ENCODE assay signal across 8 cellular contexts in the genomic region with DNA sequence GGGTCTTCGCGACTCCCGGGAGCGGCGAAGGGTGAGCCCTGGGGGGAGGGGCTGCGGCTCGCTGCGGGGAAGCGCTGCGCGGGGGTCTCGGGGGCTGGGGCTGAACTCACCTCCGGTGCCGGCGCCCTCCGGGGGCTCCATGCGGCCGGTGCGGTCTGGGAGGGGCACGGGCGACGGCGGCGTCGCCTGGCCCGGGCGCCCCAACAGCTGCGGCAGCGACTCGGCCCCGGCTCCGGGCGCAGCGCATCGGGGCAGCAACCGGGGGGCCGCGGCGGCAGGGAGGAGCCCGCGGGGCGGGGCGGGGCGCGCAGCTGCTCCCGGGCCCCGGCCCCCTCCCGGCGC. TPM values are rescaled to one million over a fixed set of nuclear protein-coding genes. Genes with fewer than 3 reads are reported as not detected.
A peak's percentile ranks its signal among the peaks of the same experiment; 100 is the strongest.
DNase-seq lines count a peak whose midpoint lies in the region; ATAC-seq and TF ChIP-seq lines count a peak whose summit lies in the region.

A gene with protein sequence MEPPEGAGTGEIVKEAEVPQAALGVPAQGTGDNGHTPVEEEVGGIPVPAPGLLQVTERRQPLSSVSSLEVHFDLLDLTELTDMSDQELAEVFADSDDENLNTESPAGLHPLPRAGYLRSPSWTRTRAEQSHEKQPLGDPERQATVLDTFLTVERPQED (minus strand): TSS at position 256 of the 342 bp plus-strand sequence. CDS start 115 bp downstream, at position 141.

- H3K27me3 ChIP-seq in heart right ventricle (peaks cover 0 to 32% (median 0%) of the 10 kb centered on the region in 7 donors), uterus (no peaks in the 10 kb centered on the region)

- ATAC-seq in heart right ventricle, result no peak

- intact Hi-C loops in heart right ventricle (cut with DNase I) (no loop called here), cardiac septum (cut with DNase I) (no loop called here), uterus (cut with DNase I; ENCODE audit: low total_unique reads) (no loop called here)

- H3K9me3 Mint-ChIP-seq in mesothelial cell of epicardium, result no peaks in the 10 kb centered on the region

- TF ChIP-seq POLR2A in uterus (IDR thresholded peaks at IDR 0.05), result no peak

- H3K4me1 ChIP-seq in heart right ventricle (peaks cover 7 to 48% (median 35%) of the 10 kb centered on the region in 9 donors), uterus (peaks cover 0 to 17% of the 10 kb centered on the region in 2 donors)

- peak within 1 kb of the TSS; percentile 82 for H3K4me3 Mint-ChIP-seq in mesothelial cell of epicardium

- WGBS in heart right ventricle, 2 donors, result 1% methylated on average over 36 to 49 of the region's 49 CpGs

- H3K9me3 ChIP-seq in heart right ventricle (no peaks in the 10 kb centered on the region), uterus (no peaks in the 10 kb centered on the region)

- H3K27ac ChIP-seq in heart right ventricle, result peak within 1 kb of the TSS in 4 of 10 donors; percentile 14 to 58 (median 47)
- peak within 1 kb of the TSS; percentile 52 for H3K27ac ChIP-seq in caudate nucleus (ENCODE audit: low read depth, low read length)
- no peak within 1 kb of the TSS for H3K27ac ChIP-seq in uterus

- peaks cover 26% of the 10 kb centered on the region for H3K27me3 Mint-ChIP-seq in mesothelial cell of epicardium (ENCODE audit: low read depth)

- H3K36me3 ChIP-seq in heart right ventricle (no peaks in the 10 kb centered on the region), uterus (no peaks in the 10 kb centered on the region)

- H3K4me3 ChIP-seq in heart right ventricle (peak within 1 kb of the TSS; percentile 49 to 66 (median 63)), uterus (peak within 1 kb of the TSS; percentile 27 to 55)

- H3K36me3 Mint-ChIP-seq in mesothelial cell of epicardium, result no peaks in the 10 kb centered on the region

- in situ Hi-C loops in GM13976 (cut with MboI; ENCODE audit: low sequenced_read_pairs, unreplicated experiment), result no loop called here

- peak within 1 kb of the TSS; percentile 96 for H3K27ac Mint-ChIP-seq in mesothelial cell of epicardium

- H3K4me1 Mint-ChIP-seq in mesothelial cell of epicardium, result peaks cover 20% of the 10 kb centered on the region

- TF ChIP-seq CTCF in heart right ventricle (IDR thresholded peaks at IDR 0.05), result no peak
- TF ChIP-seq CTCF in mesothelial cell of epicardium (IDR thresholded peaks at IDR 0.05; ENCODE audit: unreplicated experiment), result no peak
- no peak for TF ChIP-seq CTCF in uterus (IDR thresholded peaks at IDR 0.05)
- TF ChIP-seq CTCF in GM13976 (IDR thresholded peaks at IDR 0.05; ENCODE audit: borderline replicate concordance, control extremely low read depth, extremely low read depth, insufficient read depth, missing control alignments), result no peak

- no peak for DNase-seq in heart right ventricle
- DNase-seq in cardiac septum (ENCODE audit: low spot score), result no peak
- DNase-seq in caudate nucleus (lab: John Stamatoyannopoulos, UW), result no peak
- peak in 1 of 2 experiments; percentile 41 for DNase-seq in mesothelial cell of epicardium (ENCODE audit: low spot score in 2 of 2, unreplicated experiment in 2 of 2)
- DNase-seq in uterus, result no peak
- DNase-seq in HuH-7 (ENCODE audit: low spot score), result no peak
- DNase-seq in GM13976 (ENCODE audit: low spot score), result no peak
- no peak for DNase-seq in AG08395 (ENCODE audit: low spot score)

RNA-seq across cellular contexts. Expression of the gene that starts here (rescaled TPM):
- total RNA-seq in heart right ventricle (1 to 10 TPM; 3.0 to 6.8 (median 5.0) TPM), cardiac septum (3.0 TPM), mesothelial cell of epicardium (10.2 to 11.5 TPM (median 10.7 TPM) in 3 replicates), uterus (1 to 10 TPM in 2 of 4 donors, not detected in 2; 1.0 to 4.2 TPM)
- 1 to 10 TPM in 1 of 2 donors, under 1 TPM in 1; 0.72 to 2.2 TPM for polyA plus RNA-seq in heart right ventricle
